ENCODE assay signal across 8 cellular contexts in the genomic region with DNA sequence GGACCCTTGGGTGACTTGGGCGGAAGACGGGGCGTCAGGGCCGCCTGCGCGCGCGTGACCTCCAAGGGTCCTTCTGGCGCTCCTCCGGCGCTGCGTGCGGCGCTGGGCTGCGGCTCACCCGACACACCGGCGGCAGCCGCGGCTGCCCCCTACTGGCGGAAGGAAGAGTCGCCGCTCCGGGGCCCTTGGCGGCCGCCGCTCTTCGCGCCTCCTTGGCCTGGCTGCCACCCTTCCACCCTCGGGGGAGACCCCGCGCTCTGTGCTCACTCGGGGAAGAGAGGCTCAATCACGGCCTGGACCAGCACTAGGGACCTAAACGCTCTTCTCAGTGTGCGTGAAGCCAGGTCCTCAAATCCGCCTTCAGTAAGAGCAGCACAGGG.
DNase-seq lines count a peak whose midpoint lies in the region; ATAC-seq and TF ChIP-seq lines count a peak whose summit lies in the region.

No MANE protein-coding gene starts in this region.

- H3K4me1 ChIP-seq in gastroesophageal sphincter: peaks cover 0 to 15% (median 0%) of the 10 kb centered on the region in 3 donors

- H3K27ac ChIP-seq in gastroesophageal sphincter: no peak overlapping the region

- peak overlapping the region; percentile 58 for H3K4me3 Mint-ChIP-seq in activated T-helper 17 cell treated with anti-CD3 and anti-CD28 coated beads, Interleukin-2, amount 50 U/mL, for 72 hours

- H3K27ac Mint-ChIP-seq in activated T-helper 17 cell treated with anti-CD3 and anti-CD28 coated beads, Interleukin-2, amount 50 U/mL, for 72 hours: no peak overlapping the region

- TF ChIP-seq CTCF in gastroesophageal sphincter (IDR thresholded peaks at IDR 0.05): peak; percentile 19 to 67 (median 56)
- TF ChIP-seq CTCF in omental fat pad (IDR thresholded peaks at IDR 0.05): no peak

- H3K27me3 ChIP-seq in gastroesophageal sphincter: peaks cover 54% of the 10 kb centered on the region

- no peaks in the 10 kb centered on the region for H3K9me3 ChIP-seq in gastroesophageal sphincter

- H3K4me3 ChIP-seq in gastroesophageal sphincter: peak overlapping the region; percentile 15 to 56

- TF ChIP-seq POLR2A in gastroesophageal sphincter (IDR thresholded peaks at IDR 0.05): no peak

- H3K9me3 Mint-ChIP-seq in activated T-helper 17 cell treated with anti-CD3 and anti-CD28 coated beads, Interleukin-2, amount 50 U/mL, for 72 hours: no peaks in the 10 kb centered on the region

- TF ChIP-seq EP300 in gastroesophageal sphincter (IDR thresholded peaks at IDR 0.05): no peak

- no peaks in the 10 kb centered on the region for H3K4me1 Mint-ChIP-seq in activated T-helper 17 cell treated with anti-CD3 and anti-CD28 coated beads, Interleukin-2, amount 50 U/mL, for 72 hours

- ATAC-seq in HG02642 (IDR thresholded peaks at IDR 0.05; ENCODE audit: poor library complexity, unreplicated experiment): peak; percentile 76
- ATAC-seq in activated T-helper 17 cell treated with anti-CD3 and anti-CD28 coated beads, Interleukin-2, amount 50 U/mL, for 72 hours (replicated peaks): peak; percentile 80
- peak; percentile 75 for ATAC-seq in gastroesophageal sphincter
- ATAC-seq in omental fat pad (ENCODE audit: low FRiP score): peak; percentile 62

- peaks cover 31% of the 10 kb centered on the region for H3K27me3 Mint-ChIP-seq in activated T-helper 17 cell treated with anti-CD3 and anti-CD28 coated beads, Interleukin-2, amount 50 U/mL, for 72 hours

- no peaks in the 10 kb centered on the region for H3K36me3 ChIP-seq in gastroesophageal sphincter

- H3K36me3 Mint-ChIP-seq in activated T-helper 17 cell treated with anti-CD3 and anti-CD28 coated beads, Interleukin-2, amount 50 U/mL, for 72 hours (ENCODE audit: low read depth): no peaks in the 10 kb centered on the region

- 42% methylated on average over 2 of the region's 37 CpGs; no CpG with 5 or more reads in 1 of the 2 donors for WGBS in gastroesophageal sphincter (ENCODE audit: low coverage in 1 of 2), 2 donors

- DNase-seq in NCI-H1092 treated with DMSO at 0.1 percent for 48 hours (lab: John Stamatoyannopoulos, UW) (peak; percentile 17), NCI-H1092 (lab: John Stamatoyannopoulos, UW) (no peak), NCI-H446 treated with DMSO at 0.1 percent for 48 hours (lab: John Stamatoyannopoulos, UW) (peak; percentile 17), omental fat pad (ENCODE audit: low spot score) (no peak), ureter (ENCODE audit: low spot score) (peak; percentile 48)

Comparison
In these comparisons a context has a peak if more than half of its experiments do, and no peak if none do; other contexts are left out.
1. DNase-seq: peak in NCI-H1092 treated with DMSO at 0.1 percent for 48 hours (single experiment), NCI-H446 treated with DMSO at 0.1 percent for 48 hours (single experiment) and ureter (single experiment); none in NCI-H1092 (single experiment) and omental fat pad (single experiment).
2. CTCF ChIP-seq: peak in gastroesophageal sphincter (4 of 4); none in omental fat pad (0 of 3).
3. Peak in every context shown above with its lines, with median percentiles within 50 percentile points of each other: ATAC-seq.